In genomic region chr3:172098698-172099494, GRCh38 we compare ENCODE assay signal across 1 cellular context.
TF ChIP-seq lines count a peak whose summit lies in the region.

No MANE protein-coding gene starts in this region.

TF ChIP-seq in HepG2, 621 proteins besides CTCF, POLR2A, EP300 and RAD21 (continued from another document and continues in another):
- TF ChIP-seq ZNF746 (CRISPR knock-in tag; IDR thresholded peaks at IDR 0.05) (no peak), ZNF350 (CRISPR knock-in tag; IDR thresholded peaks at IDR 0.05; ENCODE audit: borderline replicate concordance, low read depth) (no peak), SALL1 (CRISPR knock-in tag; IDR thresholded peaks at IDR 0.05) (peak; percentile 97), ZNF484 (CRISPR knock-in tag; IDR thresholded peaks at IDR 0.05; ENCODE audit: borderline replicate concordance, low read depth) (no peak), NAIF1 (CRISPR knock-in tag; IDR thresholded peaks at IDR 0.05; ENCODE audit: borderline replicate concordance) (no peak), CREM (IDR thresholded peaks at IDR 0.05) (peak; percentile 51; the same call in 1 of the 2 replicates), CREM (CRISPR knock-in tag; IDR thresholded peaks at IDR 0.05) (no peak), ZNF775 (CRISPR knock-in tag; IDR thresholded peaks at IDR 0.05; ENCODE audit: borderline replicate concordance) (no peak), ZHX2 (IDR thresholded peaks at IDR 0.05; ENCODE audit: low read depth) (no peak), ZHX2 (CRISPR knock-in tag; IDR thresholded peaks at IDR 0.05; ENCODE audit: borderline replicate concordance) (0 out of 2 replicates have a peak, but pooled peaks have one; percentile 29), KMT2A (CRISPR knock-in tag; IDR thresholded peaks at IDR 0.05) (no peak), FOXP1 (IDR thresholded peaks at IDR 0.05) (no peak), FOXP1 (CRISPR knock-in tag; IDR thresholded peaks at IDR 0.05) (peak; percentile 57), STAG1 (CRISPR knock-in tag; IDR thresholded peaks at IDR 0.05) (peak; percentile 30; the same call in 1 of the 2 replicates), TFE3 (CRISPR knock-in tag; IDR thresholded peaks at IDR 0.05) (no peak; the same call in 1 of the 2 replicates), ZFP37 (CRISPR knock-in tag; IDR thresholded peaks at IDR 0.05; ENCODE audit: borderline replicate concordance) (no peak; the same call in 1 of the 2 replicates), RNF2 (conservative IDR thresholded peaks at IDR 0.05; ENCODE audit: low read depth) (no peak), MIER3 (CRISPR knock-in tag; IDR thresholded peaks at IDR 0.05; ENCODE audit: borderline replicate concordance) (no peak; the same call in 1 of the 2 replicates), ZBTB10 (CRISPR knock-in tag; IDR thresholded peaks at IDR 0.05; ENCODE audit: borderline replicate concordance) (0 out of 2 replicates have a peak, but pooled peaks have one; percentile 42), ZNF33A (CRISPR knock-in tag; IDR thresholded peaks at IDR 0.05; ENCODE audit: borderline replicate concordance) (no peak), MAFG (CRISPR knock-in tag; IDR thresholded peaks at IDR 0.05) (no peak), ZNF280B (CRISPR knock-in tag; IDR thresholded peaks at IDR 0.05; ENCODE audit: borderline replicate concordance) (no peak), RBM22 (optimal IDR thresholded peaks at IDR 0.05; ENCODE audit: low read length) (peak; percentile 99), NFATC3 (CRISPR knock-in tag; IDR thresholded peaks at IDR 0.05) (no peak), ZBTB1 (CRISPR knock-in tag; IDR thresholded peaks at IDR 0.05; ENCODE audit: borderline replicate concordance) (no peak), SSRP1 (CRISPR knock-in tag; IDR thresholded peaks at IDR 0.05) (peak; percentile 82), SAFB2 (CRISPR knock-in tag; IDR thresholded peaks at IDR 0.05; ENCODE audit: borderline replicate concordance, low read depth) (no peak), STAT6 (CRISPR knock-in tag; IDR thresholded peaks at IDR 0.05; ENCODE audit: borderline replicate concordance) (no peak), ZNF432 (CRISPR knock-in tag; IDR thresholded peaks at IDR 0.05; ENCODE audit: borderline replicate concordance) (no peak), ZNF704 (CRISPR knock-in tag; IDR thresholded peaks at IDR 0.05; ENCODE audit: borderline replicate concordance) (no peak), PPARG (CRISPR knock-in tag; conservative IDR thresholded peaks at IDR 0.05) (0 out of 2 replicates have a peak, but pooled peaks have one; percentile 41), ZNF180 (CRISPR knock-in tag; IDR thresholded peaks at IDR 0.05; ENCODE audit: borderline replicate concordance, low read depth) (no peak), ATRX (CRISPR knock-in tag; IDR thresholded peaks at IDR 0.05; ENCODE audit: borderline replicate concordance) (no peak), RBAK (CRISPR knock-in tag; IDR thresholded peaks at IDR 0.05) (no peak), THAP8 (CRISPR knock-in tag; IDR thresholded peaks at IDR 0.05; ENCODE audit: borderline replicate concordance) (no peak), ZHX1 (CRISPR knock-in tag; IDR thresholded peaks at IDR 0.05; ENCODE audit: low read depth) (0 out of 2 replicates have a peak, but pooled peaks have one; percentile 44), ARNT2 (CRISPR knock-in tag; IDR thresholded peaks at IDR 0.05; ENCODE audit: low read depth) (peak; percentile 62), RFXAP (CRISPR knock-in tag; IDR thresholded peaks at IDR 0.05; ENCODE audit: borderline replicate concordance) (peak; percentile 63; the same call in 1 of the 2 replicates), ZNF230 (CRISPR knock-in tag; IDR thresholded peaks at IDR 0.05) (no peak), MXD3 (CRISPR knock-in tag; IDR thresholded peaks at IDR 0.05) (no peak), ZNF883 (CRISPR knock-in tag; IDR thresholded peaks at IDR 0.05; ENCODE audit: not compliant biosample characterization) (no peak), ZNF337 (CRISPR knock-in tag; IDR thresholded peaks at IDR 0.05; ENCODE audit: borderline replicate concordance, low read depth) (no peak), ZNF768 (CRISPR knock-in tag; IDR thresholded peaks at IDR 0.05) (no peak), GFI1 (CRISPR knock-in tag; IDR thresholded peaks at IDR 0.05; ENCODE audit: borderline replicate concordance) (no peak), CBFB (CRISPR knock-in tag; IDR thresholded peaks at IDR 0.05) (no peak)
